26 cellular contexts compared by ENCODE assay signal in genomic region chr13:112723771-112724170, GRCh38. TPM values are rescaled to one million over a fixed set of nuclear protein-coding genes. Genes with fewer than 3 reads are reported as not detected.
DNase-seq lines count a peak whose midpoint lies in the region; ATAC-seq and TF ChIP-seq lines count a peak whose summit lies in the region.
"Had no signal": no experiment of that assay in that cellular context is flagged by ENCODE, and none has a peak within 500 bp of the region (broad histone marks: within the 10 kb centered on the region; RNA-seq: fewer than 3 reads in every experiment).

No MANE protein-coding gene starts in this region.

- ATAC-seq in heart left ventricle (no peak), GM19455 (IDR thresholded peaks at IDR 0.05; ENCODE audit: unreplicated experiment) (no peak), HG02642 (IDR thresholded peaks at IDR 0.05; ENCODE audit: poor library complexity, unreplicated experiment) (no peak)
- ATAC-seq: esophagus mucosa, T-helper 17 cell had no signal

- no peak overlapping the region for H3K4me3 Mint-ChIP-seq in endodermal cell
- H3K4me3 Mint-ChIP-seq: B cell, T-helper 17 cell had no signal

- no peak overlapping the region for H2AK5ac ChIP-seq in trophoblast cell (ENCODE audit: low read length)

- H4K12ac ChIP-seq in trophoblast cell (ENCODE audit: low read depth, low read length) = no peak overlapping the region

- no peaks in the 10 kb centered on the region for H3K27me3 Mint-ChIP-seq in endodermal cell (ENCODE audit: insufficient read depth)
- H3K27me3 Mint-ChIP-seq: B cell, T-helper 17 cell had no signal

- H3K23ac ChIP-seq in trophoblast cell (ENCODE audit: low read length) = no peak overlapping the region

- H3K4me3 ChIP-seq in heart left ventricle (no peak overlapping the region), endodermal cell (ENCODE audit: low read length) (no peak overlapping the region), trophoblast cell (ENCODE audit: low read depth, low read length) (no peak overlapping the region), uterus (no peak overlapping the region)
- H3K4me3 ChIP-seq: ovary, SJSA1, tibial nerve had no signal

- H3K4me1 ChIP-seq in heart left ventricle (peaks cover 5 to 78% (median 45%) of the 10 kb centered on the region in 12 donors), endodermal cell (ENCODE audit: control insufficient read depth, insufficient read depth, low read length) (peaks cover 7% of the 10 kb centered on the region), trophoblast cell (ENCODE audit: control insufficient read depth in 1 of 2, insufficient read depth in 2 of 2, low read length in 2 of 2) (peaks cover 35 to 43% of the 10 kb centered on the region in 2 experiments), uterus (peaks cover 0 to 14% of the 10 kb centered on the region in 2 donors)

- no peak overlapping the region for H2BK12ac ChIP-seq in trophoblast cell (ENCODE audit: low read length)

- no peaks in the 10 kb centered on the region for H3K9me3 Mint-ChIP-seq in endodermal cell
- H3K9me3 Mint-ChIP-seq: naive B cell had no signal

- H3K4me2 ChIP-seq in trophoblast cell (ENCODE audit: low read length) = no peak overlapping the region

- H2AFZ ChIP-seq in trophoblast cell (ENCODE audit: insufficient read depth, low read length, poor library complexity) = no peak overlapping the region

- H3K9me3 ChIP-seq in heart left ventricle = no peaks in the 10 kb centered on the region
- no peaks in the 10 kb centered on the region for H3K9me3 ChIP-seq in endodermal cell (ENCODE audit: control insufficient read depth, low read length)
- peaks cover 2% of the 10 kb centered on the region for H3K9me3 ChIP-seq in trophoblast cell (ENCODE audit: insufficient read depth, low read depth, low read length)
- H3K9me3 ChIP-seq in uterus = no peaks in the 10 kb centered on the region
- H3K9me3 ChIP-seq: ovary, SJSA1, tibial nerve had no signal

- H3K36me3 Mint-ChIP-seq in endodermal cell (ENCODE audit: low read depth) = peaks cover 12% of the 10 kb centered on the region

- no peak for TF ChIP-seq CTCF in heart left ventricle (IDR thresholded peaks at IDR 0.05)
- no peak for TF ChIP-seq CTCF in endodermal cell (conservative IDR thresholded peaks at IDR 0.05)
- TF ChIP-seq CTCF in uterus (IDR thresholded peaks at IDR 0.05) = no peak

- H4K8ac ChIP-seq in trophoblast cell (ENCODE audit: low read depth, low read length) = no peak overlapping the region

- H3K4me1 Mint-ChIP-seq in endodermal cell = peaks cover 36% of the 10 kb centered on the region

- H3K27me3 ChIP-seq in heart left ventricle (no peaks in the 10 kb centered on the region), endodermal cell (ENCODE audit: control insufficient read depth, insufficient read depth, low read length, poor library complexity, severe bottlenecking) (no peaks in the 10 kb centered on the region), trophoblast cell (ENCODE audit: insufficient read depth, low read length) (no peaks in the 10 kb centered on the region), uterus (no peaks in the 10 kb centered on the region)
- H3K27me3 ChIP-seq: ovary, SJSA1, tibial nerve had no signal

- H2BK120ac ChIP-seq in trophoblast cell (ENCODE audit: insufficient read depth, low read length, poor library complexity) = no peak overlapping the region

- peaks cover 0 to 3% (median 0%) of the 10 kb centered on the region in 9 donors for H3K36me3 ChIP-seq in heart left ventricle
- peaks cover 10% of the 10 kb centered on the region for H3K36me3 ChIP-seq in endodermal cell (ENCODE audit: control insufficient read depth, insufficient read depth, low read length)
- H3K36me3 ChIP-seq in trophoblast cell (ENCODE audit: control insufficient read depth in 1 of 2, insufficient read depth in 2 of 2, low read length in 2 of 2) = peaks cover 0 to 3% of the 10 kb centered on the region in 2 experiments
- no peaks in the 10 kb centered on the region for H3K36me3 ChIP-seq in uterus
- H3K36me3 ChIP-seq: ovary, SJSA1 had no signal

- TF ChIP-seq POLR2A in heart left ventricle (IDR thresholded peaks at IDR 0.05) = no peak
- TF ChIP-seq POLR2A in uterus (IDR thresholded peaks at IDR 0.05) = no peak

- H3K79me1 ChIP-seq in trophoblast cell (ENCODE audit: low read length) = peaks cover 24% of the 10 kb centered on the region

- no peak overlapping the region for H3K18ac ChIP-seq in trophoblast cell (ENCODE audit: low read length)

- 79 to 90% (median 84%) methylated on average over 11 to 17 of the region's 17 CpGs for WGBS in heart left ventricle, 4 donors
- 98% methylated on average over 11 to 12 of the region's 17 CpGs for WGBS in endodermal cell (ENCODE audit: insufficient coverage in 1 of 2, insufficient read length in 1 of 2), 2 experiments
- WGBS in trophoblast cell (ENCODE audit: extremely low coverage, insufficient coverage, insufficient read length) = 100% methylated on average over 2 of the region's 17 CpGs

- H3K14ac ChIP-seq in trophoblast cell (ENCODE audit: low read length) = no peak overlapping the region

- H3K27ac ChIP-seq in heart left ventricle = peak overlapping the region in 11 of 12 donors; percentile 44 to 95 (median 90)
- no peak overlapping the region for H3K27ac ChIP-seq in endodermal cell (ENCODE audit: low read depth, low read length)
- H3K27ac ChIP-seq in trophoblast cell (ENCODE audit: low read depth, low read length) = no peak overlapping the region
- H3K27ac ChIP-seq in uterus = peak overlapping the region; percentile 92
- H3K27ac ChIP-seq: ovary, SJSA1, tibial nerve, WERI-Rb-1 had no signal

- no peak overlapping the region for H4K91ac ChIP-seq in trophoblast cell (ENCODE audit: low read depth, low read length)

- no peak overlapping the region for H2BK5ac ChIP-seq in trophoblast cell (ENCODE audit: low read depth, low read length, poor library complexity)

- peaks cover 26% of the 10 kb centered on the region for H3K79me2 ChIP-seq in trophoblast cell (ENCODE audit: control insufficient read depth, insufficient read depth, low read length, poor library complexity)

- peak overlapping the region; percentile 34 for H3K4ac ChIP-seq in trophoblast cell (ENCODE audit: low read depth, low read length)

- no peak overlapping the region for H3K9ac ChIP-seq in endodermal cell (ENCODE audit: extremely low read depth, low read length, poor library complexity, severe bottlenecking)
- no peak overlapping the region for H3K9ac ChIP-seq in trophoblast cell (ENCODE audit: low read length)

- no peak overlapping the region for H3K27ac Mint-ChIP-seq in endodermal cell
- H3K27ac Mint-ChIP-seq: B cell, T-helper 17 cell had no signal

- intact Hi-C loops in heart left ventricle (cut with DNase I) = no loop called here
- intact Hi-C loops in cardiac septum (cut with DNase I) = loop anchor here (2.0 kb wide), 1 partner anchor 47 kb away; no protein-coding TSS in a partner anchor
- intact Hi-C loops in uterus (cut with DNase I; ENCODE audit: low total_unique reads) = no loop called here

- peak in 1 of 5 donors; percentile 22 for DNase-seq in heart left ventricle
- no peak for DNase-seq in cardiac septum (ENCODE audit: low spot score)
- DNase-seq in endodermal cell = peak; percentile 29
- peak in 1 of 2 donors; percentile 55 for DNase-seq in trophoblast cell
- DNase-seq in uterus = peak in 1 of 2 donors; percentile 26
- no peak for DNase-seq in HT-29 (ENCODE audit: low spot score)
- DNase-seq: amygdala; central memory CD4-positive, alpha-beta T cell; HCEC 1CT; Kasumi-1; mesenchymal stem cell; naive B cell; NCI-H187 treated with DMSO at 0.1 percent for 48 hours; NCI-H226; NCI-H774; stimulated activated CD4-positive, alpha-beta T cell treated with anti-CD3 and anti-CD28 coated beads, Interleukin-1b, Interleukin-23, amount 100 ng/mL, for 48 hours; stimulated activated naive CD4-positive, alpha-beta T cell; T-helper 17 cell; WERI-Rb-1 had no signal

RNA-seq across cellular contexts. Expression of gene ATP11A, which starts 33.9 kb away (rescaled TPM):
- total RNA-seq in heart left ventricle (100 to 1,000 TPM in 5 of 9 donors, 10 to 100 TPM in 4; 51.4 to 146 (median 110) TPM), cardiac septum (96.5 TPM), endodermal cell (100 to 1,000 TPM; 122 to 140 TPM), uterus (100 to 1,000 TPM in 1 of 4 donors, 10 to 100 TPM in 3; 12.8 to 149 (median 22.8) TPM)
- polyA plus RNA-seq in heart left ventricle = 10 to 100 TPM; 20.5 to 91.2 TPM
- polyA plus RNA-seq in endodermal cell (2013, experiment 1 of 2) = 32.6 TPM
- polyA plus RNA-seq in endodermal cell (2013, experiment 2 of 2) = 30.0 TPM
- polyA plus RNA-seq in trophoblast cell (2013) = 28.9 and 29.2 TPM in 2 replicates
- total RNA-seq in HT-29 (2014; rRNA removed; shearing (Covaris generic)) = 37.0 and 42.5 TPM in 2 replicates

Comparison
In these comparisons a context has a peak if more than half of its experiments do, and no peak if none do; other contexts are left out.
1. H3K27ac ChIP-seq: peak in heart left ventricle (11 of 12) and uterus (2 of 2); none in endodermal cell (single experiment) and trophoblast cell (single experiment).